Comparison of ENCODE assay signal across 1 cellular context in genomic region chr1:183592733-183593132, GRCh38.
TF ChIP-seq lines count a peak whose summit lies in the region.

No MANE protein-coding gene starts in this region.

TF ChIP-seq in GM12878, 131 proteins besides CTCF, POLR2A, EP300 and RAD21:
- TF ChIP-seq SPI1 (IDR thresholded peaks at IDR 0.05; ENCODE audit: borderline replicate concordance, insufficient read depth, low read depth, low read length), result peak; percentile 45; the same call in 1 of the 2 replicates
- 0 out of 2 replicates have a peak, but pooled peaks have one; percentile 8 for TF ChIP-seq ZNF687 (IDR thresholded peaks at IDR 0.05)
- peak; percentile 40; the same call in 1 of the 2 replicates for TF ChIP-seq MLLT1 (IDR thresholded peaks at IDR 0.05)
- TF ChIP-seq ZBTB33 (IDR thresholded peaks at IDR 0.05), result peak; percentile 87
- no peak for TF ChIP-seq TBL1XR1 (IDR thresholded peaks at IDR 0.05; ENCODE audit: low read depth, low read length)
